9 cellular contexts compared by ENCODE assay signal in the genomic region with DNA sequence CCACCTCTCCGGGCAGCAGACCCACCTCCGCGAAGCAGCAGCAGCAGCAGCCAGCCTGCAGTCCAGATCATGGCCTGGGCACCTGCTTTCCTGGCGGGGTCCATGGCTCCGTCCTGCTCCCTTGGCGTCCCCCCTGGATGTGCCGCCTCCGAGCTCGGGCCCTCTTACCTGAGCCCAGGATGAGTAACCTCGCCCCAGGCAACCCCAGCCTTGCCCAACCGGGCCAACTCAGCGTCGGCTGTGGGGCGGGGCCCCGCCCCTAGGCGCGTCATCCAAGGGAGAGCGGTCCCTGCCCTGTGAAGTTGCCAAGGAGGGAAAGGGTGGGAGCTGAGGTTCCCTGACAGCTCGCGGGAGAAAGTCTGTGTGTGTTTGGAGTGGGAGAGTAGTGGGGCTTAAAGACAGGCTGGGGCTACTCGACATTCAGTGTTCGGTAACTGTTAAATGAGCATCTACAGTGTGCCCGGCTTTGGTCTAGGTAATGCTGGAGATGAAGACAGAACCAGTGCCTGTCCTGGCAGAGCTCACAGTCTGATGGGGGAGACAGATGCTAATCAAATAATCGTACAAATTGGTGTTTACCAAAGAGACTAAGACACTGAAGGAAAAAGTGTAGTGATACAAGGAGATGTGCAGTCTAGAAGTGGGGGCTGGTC. TPM values are rescaled to one million over a fixed set of nuclear protein-coding genes. Genes with fewer than 3 reads are reported as not detected.
DNase-seq lines count a peak whose midpoint lies in the region; ATAC-seq, FAIRE-seq and TF ChIP-seq lines count a peak whose summit lies in the region.
"Had no signal": no experiment of that assay in that cellular context is flagged by ENCODE, and none has a peak within 500 bp of the region (broad histone marks: within the 10 kb centered on the region; RNA-seq: fewer than 3 reads in every experiment).

Gene LYPD3 (minus strand): TSS at position 141 of the 653 bp plus-strand sequence. CDS start 37 bp downstream, at position 104.

- H3K27ac ChIP-seq in endothelial cell of umbilical vein (ENCODE audit: insufficient read depth, low read depth, low read length): no peak within 1 kb of the TSS
- no peak within 1 kb of the TSS for H3K27ac ChIP-seq in neural cell (ENCODE audit: low read length)

- no peak for TF ChIP-seq RAD21 in neural cell (conservative IDR thresholded peaks at IDR 0.05)

- H3K9ac ChIP-seq in endothelial cell of umbilical vein (replicated peaks; ENCODE audit: extremely low read depth, insufficient read depth, low read length) (no peak within 1 kb of the TSS), neural cell (ENCODE audit: low read length) (no peak within 1 kb of the TSS)

- CTCF ChIA-PET in endothelial cell of umbilical vein (lab: Charles Lee): interaction anchor here (1.2 kb wide), 1 partner anchor 18 kb away, joined by 3 read pairs; no protein-coding TSS in a partner anchor

- no peaks in the 10 kb centered on the region for H3K9me1 ChIP-seq in endothelial cell of umbilical vein (replicated peaks; ENCODE audit: control insufficient read depth, extremely low read depth, insufficient read depth, low read length)

- TF ChIP-seq EP300 in neural cell (conservative IDR thresholded peaks at IDR 0.05; ENCODE audit: poor library complexity, severe bottlenecking): no peak

- intact Hi-C loops in endothelial cell of umbilical vein (cut with micrococcal nuclease): no loop called here

- no peak for TF ChIP-seq CTCF in endothelial cell of umbilical vein (IDR thresholded peaks at IDR 0.05; ENCODE audit: extremely low read depth in 1 of 2, insufficient read depth in 1 of 2, low read depth in 1 of 2, low read length in 2 of 2)
- TF ChIP-seq CTCF in neural cell (IDR thresholded peaks at IDR 0.05; ENCODE audit: poor library complexity, severe bottlenecking): no peak

- no peak for ATAC-seq in HG03196 (IDR thresholded peaks at IDR 0.05; ENCODE audit: unreplicated experiment)
- ATAC-seq in GM21360 (IDR thresholded peaks at IDR 0.05; ENCODE audit: unreplicated experiment): no peak

- no peaks in the 10 kb centered on the region for H3F3A ChIP-seq in neural cell (ENCODE audit: insufficient read depth, low read length, poor library complexity, severe bottlenecking)

- peak; percentile 51 for DNase-seq in CD1c-positive myeloid dendritic cell (ENCODE audit: extremely low spot score)
- peak; percentile 21 for DNase-seq in NCI-H69 (lab: John Stamatoyannopoulos, UW)
- DNase-seq in endothelial cell of umbilical vein (ENCODE audit: low read depth, low spot score): no peak
- DNase-seq in NCI-H1092 treated with DMSO at 0.1 percent for 48 hours (lab: John Stamatoyannopoulos, UW): no peak
- no peak for DNase-seq in urothelium cell line (ENCODE audit: low spot score)

- H3K4me1 ChIP-seq in endothelial cell of umbilical vein (ENCODE audit: control insufficient read depth, extremely low read depth, insufficient read depth, low read length): peaks cover 23% of the 10 kb centered on the region

- H2AFZ ChIP-seq in endothelial cell of umbilical vein (ENCODE audit: low read depth, low read length) (peak within 1 kb of the TSS; percentile 98), neural cell (ENCODE audit: low read depth, low read length) (no peak within 1 kb of the TSS)

- dilution Hi-C loops in endothelial cell of umbilical vein (cut with MboI; ENCODE audit: extremely low pct_ligation_motif_present, low sequenced_read_pairs): no loop called here

- H3K4me3 ChIP-seq in endothelial cell of umbilical vein (replicated peaks in 1 of 3; ENCODE audit: insufficient read depth in 1 of 3, low read depth in 1 of 3, low read length in 3 of 3): no peak within 1 kb of the TSS
- peak within 1 kb of the TSS; percentile 74 for H3K4me3 ChIP-seq in neural cell (ENCODE audit: low read length)

- BruUV-seq in endothelial cell of umbilical vein (replicated peaks; lab: Mats Ljungman, UMichigan): no TSS peak

- no peaks in the 10 kb centered on the region for H4K20me1 ChIP-seq in endothelial cell of umbilical vein (replicated peaks; ENCODE audit: control insufficient read depth, extremely low read depth, insufficient read depth, low read length)
- no peaks in the 10 kb centered on the region for H4K20me1 ChIP-seq in neural cell (ENCODE audit: insufficient read depth)

- TF ChIP-seq POLR2A in endothelial cell of umbilical vein (IDR thresholded peaks at IDR 0.05; ENCODE audit: low read depth, low read length): no peak

- H3K36me3 ChIP-seq in endothelial cell of umbilical vein (ENCODE audit: control insufficient read depth in 2 of 2, extremely low read depth in 1 of 2, insufficient read depth in 2 of 2, low read length in 2 of 2) (no peaks in the 10 kb centered on the region), neural cell (ENCODE audit: insufficient read depth, low read length) (no peaks in the 10 kb centered on the region)

- H3K4me2 ChIP-seq in endothelial cell of umbilical vein (ENCODE audit: insufficient read depth, low read length) (no peak within 1 kb of the TSS), neural cell (ENCODE audit: low read length) (no peak within 1 kb of the TSS)

- no peak for FAIRE-seq in endothelial cell of umbilical vein (lab: Jason Lieb, UNC)
- no peak for FAIRE-seq in urothelium cell line (lab: Jason Lieb, UNC)

- POLR2A ChIA-PET in endothelial cell of umbilical vein (lab: Charles Lee): no interaction called here

- no peaks in the 10 kb centered on the region for H3K9me2 ChIP-seq in neural cell (ENCODE audit: insufficient read depth, low read length)

- H3K9me3 ChIP-seq in endothelial cell of umbilical vein (replicated peaks; ENCODE audit: control insufficient read depth, insufficient read depth, low read length) (no peaks in the 10 kb centered on the region), neural cell (ENCODE audit: low read length) (no peaks in the 10 kb centered on the region)

- H3K27me3 ChIP-seq in endothelial cell of umbilical vein (ENCODE audit: control insufficient read depth in 2 of 2, insufficient read depth in 2 of 2, low read length in 2 of 2) (no peaks in the 10 kb centered on the region), neural cell (ENCODE audit: insufficient read depth, low read depth, low read length) (no peaks in the 10 kb centered on the region)

- H3K79me2 ChIP-seq in endothelial cell of umbilical vein (ENCODE audit: control insufficient read depth, insufficient read depth, low read length) (no peaks in the 10 kb centered on the region), neural cell (replicated peaks; ENCODE audit: insufficient read depth, low read length) (no peaks in the 10 kb centered on the region)

TF ChIP-seq in endothelial cell of umbilical vein, 7 proteins besides CTCF, POLR2A, EP300 and RAD21:
- TF ChIP-seq FOS (IDR thresholded peaks at IDR 0.05; ENCODE audit: borderline replicate concordance, insufficient read depth, low read length) (no peak), POLR2AphosphoS5 (IDR thresholded peaks at IDR 0.05; ENCODE audit: insufficient read depth, low read depth, low read length) (no peak)

TF ChIP-seq in neural cell, 6 proteins besides CTCF, POLR2A, EP300 and RAD21:
- TF ChIP-seq MXI1 (conservative IDR thresholded peaks at IDR 0.05; ENCODE audit: poor library complexity, severe bottlenecking): no peak
- TF ChIP-seq POLR2AphosphoS5 (IDR thresholded peaks at IDR 0.05): no peak
- TF ChIP-seq TAF1 (IDR thresholded peaks at IDR 0.05; ENCODE audit: low read depth): no peak
- TF ChIP-seq, protein P1, sequence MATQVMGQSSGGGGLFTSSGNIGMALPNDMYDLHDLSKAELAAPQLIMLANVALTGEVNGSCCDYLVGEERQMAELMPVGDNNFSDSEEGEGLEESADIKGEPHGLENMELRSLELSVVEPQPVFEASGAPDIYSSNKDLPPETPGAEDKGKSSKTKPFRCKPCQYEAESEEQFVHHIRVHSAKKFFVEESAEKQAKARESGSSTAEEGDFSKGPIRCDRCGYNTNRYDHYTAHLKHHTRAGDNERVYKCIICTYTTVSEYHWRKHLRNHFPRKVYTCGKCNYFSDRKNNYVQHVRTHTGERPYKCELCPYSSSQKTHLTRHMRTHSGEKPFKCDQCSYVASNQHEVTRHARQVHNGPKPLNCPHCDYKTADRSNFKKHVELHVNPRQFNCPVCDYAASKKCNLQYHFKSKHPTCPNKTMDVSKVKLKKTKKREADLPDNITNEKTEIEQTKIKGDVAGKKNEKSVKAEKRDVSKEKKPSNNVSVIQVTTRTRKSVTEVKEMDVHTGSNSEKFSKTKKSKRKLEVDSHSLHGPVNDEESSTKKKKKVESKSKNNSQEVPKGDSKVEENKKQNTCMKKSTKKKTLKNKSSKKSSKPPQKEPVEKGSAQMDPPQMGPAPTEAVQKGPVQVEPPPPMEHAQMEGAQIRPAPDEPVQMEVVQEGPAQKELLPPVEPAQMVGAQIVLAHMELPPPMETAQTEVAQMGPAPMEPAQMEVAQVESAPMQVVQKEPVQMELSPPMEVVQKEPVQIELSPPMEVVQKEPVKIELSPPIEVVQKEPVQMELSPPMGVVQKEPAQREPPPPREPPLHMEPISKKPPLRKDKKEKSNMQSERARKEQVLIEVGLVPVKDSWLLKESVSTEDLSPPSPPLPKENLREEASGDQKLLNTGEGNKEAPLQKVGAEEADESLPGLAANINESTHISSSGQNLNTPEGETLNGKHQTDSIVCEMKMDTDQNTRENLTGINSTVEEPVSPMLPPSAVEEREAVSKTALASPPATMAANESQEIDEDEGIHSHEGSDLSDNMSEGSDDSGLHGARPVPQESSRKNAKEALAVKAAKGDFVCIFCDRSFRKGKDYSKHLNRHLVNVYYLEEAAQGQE (IDR thresholded peaks at IDR 0.05; ENCODE audit: borderline replicate concordance): no peak
- TF ChIP-seq SMC3 (conservative IDR thresholded peaks at IDR 0.05; ENCODE audit: poor library complexity): no peak
- no peak for TF ChIP-seq EZH2 (IDR thresholded peaks at IDR 0.05; ENCODE audit: borderline replicate concordance, insufficient read depth, low read length, poor library complexity, severe bottlenecking)

RNA-seq across cellular contexts. Expression of gene LYPD3, which starts in this region (rescaled TPM):
- total RNA-seq in endothelial cell of umbilical vein: not detected in 2 replicates
- 0.37 and 0.52 TPM in 2 replicates for polyA plus RNA-seq in endothelial cell of umbilical vein
- polyA plus RNA-seq in endothelial cell of umbilical vein (2011; cell fraction: cytosol; rRNA removed): 0.13 and 0.23 TPM in 2 replicates
- polyA plus RNA-seq in endothelial cell of umbilical vein (2011; cell fraction: nucleus; rRNA removed): 0.13 and 0.17 TPM in 2 replicates
- 0.19 and 0.53 TPM in 2 replicates for polyA plus RNA-seq in endothelial cell of umbilical vein (2012)
- not detected in 2 replicates for polyA minus RNA-seq in endothelial cell of umbilical vein
- 5.9 TPM for polyA minus RNA-seq in endothelial cell of umbilical vein (2011; cell fraction: cytosol; rRNA and poly(A)+ RNA removed)
- polyA minus RNA-seq in endothelial cell of umbilical vein (2011; cell fraction: nucleus; rRNA and poly(A)+ RNA removed): not detected in 2 replicates
- polyA plus RNA-seq in neural cell: not detected in 2 replicates
- polyA minus RNA-seq in neural cell: not detected in 2 replicates
- total RNA-seq: glomerular endothelial cell had no signal

Comparison
In these comparisons a context has a peak if more than half of its experiments do, and no peak if none do; other contexts are left out.
1. DNase-seq: peak in CD1c-positive myeloid dendritic cell (single experiment) and NCI-H69 (single experiment); none in endothelial cell of umbilical vein (single experiment), NCI-H1092 treated with DMSO at 0.1 percent for 48 hours (single experiment) and urothelium cell line (single experiment).